9 cellular contexts compared by ENCODE assay signal in genomic region chr1:2652152-2652925, GRCh38. TPM values are rescaled to one million over a fixed set of nuclear protein-coding genes. Genes with fewer than 3 reads are reported as not detected.
DNase-seq lines count a peak whose midpoint lies in the region; ATAC-seq and TF ChIP-seq lines count a peak whose summit lies in the region.
"Not testable (repeated sequence)": the region's sequence is repeated elsewhere in the genome, so short reads cannot be mapped to it uniquely, and the experiment has no call there.
"Had no signal": no experiment of that assay in that cellular context is flagged by ENCODE, and none has a peak within 500 bp of the region (broad histone marks: within the 10 kb centered on the region; RNA-seq: fewer than 3 reads in every experiment).

No MANE protein-coding gene starts in this region.

- not testable (repeated sequence) for H4K8ac ChIP-seq in trophoblast cell (ENCODE audit: low read depth, low read length)

- H2AFZ ChIP-seq in trophoblast cell (ENCODE audit: insufficient read depth, low read length, poor library complexity): not testable (repeated sequence)

- H3K79me2 ChIP-seq in trophoblast cell (ENCODE audit: control insufficient read depth, insufficient read depth, low read length, poor library complexity): not testable (repeated sequence)

- H3K27ac ChIP-seq in right lobe of liver; trophoblast cell (ENCODE audit: low read depth, low read length); aorta (ENCODE audit: low read depth in 1 of 2, low read length in 2 of 2): not testable (repeated sequence)

- not testable (repeated sequence) for H3K4ac ChIP-seq in trophoblast cell (ENCODE audit: low read depth, low read length)

- intact Hi-C loops in CD14-positive monocyte (cut with micrococcal nuclease); Right ventricle myocardium superior (cut with DNase I); right lobe of liver (cut with DNase I); aorta (cut with DNase I): not testable (repeated sequence)

- not testable (repeated sequence) for H3K18ac ChIP-seq in trophoblast cell (ENCODE audit: low read length)

- H3K4me1 ChIP-seq in right lobe of liver; trophoblast cell (ENCODE audit: control insufficient read depth in 1 of 2, insufficient read depth in 2 of 2, low read length in 2 of 2); aorta (ENCODE audit: control insufficient read depth in 1 of 2, insufficient read depth in 2 of 2, low read length in 2 of 2): not testable (repeated sequence)

- H3K27ac Mint-ChIP-seq in CD14-positive monocyte: not testable (repeated sequence)

- H3K9ac ChIP-seq in trophoblast cell (ENCODE audit: low read length): not testable (repeated sequence)

- H3K14ac ChIP-seq in trophoblast cell (ENCODE audit: low read length): not testable (repeated sequence)

- not testable (repeated sequence) for H2BK12ac ChIP-seq in trophoblast cell (ENCODE audit: low read length)

- not testable (repeated sequence) for H3K36me3 ChIP-seq in right lobe of liver; trophoblast cell (ENCODE audit: control insufficient read depth in 1 of 2, insufficient read depth in 2 of 2, low read length in 2 of 2); aorta (ENCODE audit: control insufficient read depth in 1 of 2, insufficient read depth in 2 of 2, low read length in 1 of 2)

- not testable (repeated sequence) for H3K9me3 ChIP-seq in right lobe of liver; aorta (ENCODE audit: control insufficient read depth, low read length)
- H3K9me3 ChIP-seq in trophoblast cell (ENCODE audit: insufficient read depth, low read depth, low read length): peaks cover 76% of the 10 kb centered on the region

- H3K27me3 Mint-ChIP-seq in CD14-positive monocyte (ENCODE audit: low read depth in 3 of 3): not testable (repeated sequence)

- H2AK5ac ChIP-seq in trophoblast cell (ENCODE audit: low read length): not testable (repeated sequence)

- H3K9me3 Mint-ChIP-seq in CD14-positive monocyte: peaks cover 13 to 43% (median 20%) of the 10 kb centered on the region in 7 donors

- H3K4me3 ChIP-seq in right lobe of liver; aorta (ENCODE audit: low read length in 2 of 2): not testable (repeated sequence)
- H3K4me3 ChIP-seq in trophoblast cell (ENCODE audit: low read depth, low read length): peak overlapping the region; percentile 18

- TF ChIP-seq POLR2A in right lobe of liver (IDR thresholded peaks at IDR 0.05): not testable (repeated sequence)

- not testable (repeated sequence) for H2BK120ac ChIP-seq in trophoblast cell (ENCODE audit: insufficient read depth, low read length, poor library complexity)

- WGBS in right lobe of liver (ENCODE audit: insufficient coverage, low coverage, low lambda C conversion rate, missing lambda C conversion rate): 19% methylated on average over 14 of the region's 16 CpGs
- no CpG with 5 or more reads among the region's 16 CpGs for WGBS in trophoblast cell (ENCODE audit: extremely low coverage, insufficient coverage, insufficient read length)
- 42 to 43% methylated on average over 16 of the region's 16 CpGs for WGBS in aorta, 2 donors

- not testable (repeated sequence) for H4K12ac ChIP-seq in trophoblast cell (ENCODE audit: low read depth, low read length)

- H3K4me1 Mint-ChIP-seq in CD14-positive monocyte: not testable (repeated sequence)

- H4K91ac ChIP-seq in trophoblast cell (ENCODE audit: low read depth, low read length): not testable (repeated sequence)

- not testable (repeated sequence) for H3K23ac ChIP-seq in trophoblast cell (ENCODE audit: low read length)

- DNase-seq in CD14-positive monocyte (ENCODE audit: low spot score): peak; percentile 54
- peak; percentile 14 for DNase-seq in T-helper 9 cell
- DNase-seq in activated CD8-positive, alpha-beta memory T cell treated with anti-CD3 and anti-CD28 coated beads, Interleukin-2, amount 50 U/mL, for 48 hours: peak; percentile 52
- DNase-seq in activated naive CD4-positive, alpha-beta T cell treated with anti-CD3 and anti-CD28 coated beads, Interleukin-2, amount 50 U/mL, for 16 hours: peak; percentile 13
- peak; percentile 51 for DNase-seq in Right ventricle myocardium superior
- peak in 2 of 3 donors; percentile 23 to 61 for DNase-seq in right lobe of liver
- not testable (repeated sequence) for DNase-seq in trophoblast cell
- peak; percentile 59 to 83 for DNase-seq in aorta

- H3K4me3 Mint-ChIP-seq in CD14-positive monocyte: not testable (repeated sequence)

- H2BK5ac ChIP-seq in trophoblast cell (ENCODE audit: low read depth, low read length, poor library complexity): not testable (repeated sequence)

- TF ChIP-seq CTCF in CD14-positive monocyte (IDR thresholded peaks at IDR 0.05); right lobe of liver (IDR thresholded peaks at IDR 0.05): not testable (repeated sequence)

- not testable (repeated sequence) for H3K27me3 ChIP-seq in right lobe of liver; trophoblast cell (ENCODE audit: insufficient read depth, low read length); aorta (ENCODE audit: control insufficient read depth in 1 of 2, insufficient read depth in 2 of 2, low read length in 1 of 2)

- not testable (repeated sequence) for H3K79me1 ChIP-seq in trophoblast cell (ENCODE audit: low read length)

- H3K36me3 Mint-ChIP-seq in CD14-positive monocyte: not testable (repeated sequence)

- not testable (repeated sequence) for H3K4me2 ChIP-seq in trophoblast cell (ENCODE audit: low read length)

- ATAC-seq in Right ventricle myocardium superior (ENCODE audit: poor library complexity); right lobe of liver; aorta (ENCODE audit: low FRiP score): not testable (repeated sequence)

RNA-seq across cellular contexts. Expression of gene MMEL1, which starts 19.5 kb away (rescaled TPM):
- polyA plus RNA-seq in CD14-positive monocyte: 1 to 10 TPM; 1.1 to 4.4 TPM
- total RNA-seq in Right ventricle myocardium superior: 0.48 TPM
- 1 to 10 TPM in 2 of 6 experiments, not detected in 4; 1.2 to 2.0 TPM for total RNA-seq in right lobe of liver
- 0.65 and 0.66 TPM in 2 replicates for polyA plus RNA-seq in trophoblast cell (2013)
- total RNA-seq in aorta: 1 to 10 TPM in 1 of 2 donors, under 1 TPM in 1; 0.94 to 2.4 TPM
- 1 to 10 TPM in 1 of 2 donors, under 1 TPM in 1; 0.63 to 1.8 TPM for polyA plus RNA-seq in aorta
- total RNA-seq: A172 had no signal
